1 cellular context compared by ENCODE assay signal in genomic region chr20:32702706-32703425, GRCh38.
TF ChIP-seq lines count a peak whose summit lies in the region.

No MANE protein-coding gene starts in this region.

TF ChIP-seq in HepG2, 621 proteins besides CTCF, POLR2A, EP300 and RAD21:
- TF ChIP-seq MED8 (CRISPR knock-in tag; IDR thresholded peaks at IDR 0.05; ENCODE audit: insufficient replicate concordance) (peak; percentile 32), IKZF1 (IDR thresholded peaks at IDR 0.05) (no peak), ZNF263 (CRISPR knock-in tag; IDR thresholded peaks at IDR 0.05) (0 out of 2 replicates have a peak, but pooled peaks have one; percentile 46), TOPORS (CRISPR knock-in tag; IDR thresholded peaks at IDR 0.05) (no peak), ZBTB37 (CRISPR knock-in tag; IDR thresholded peaks at IDR 0.05) (no peak), MTA1 (CRISPR knock-in tag; IDR thresholded peaks at IDR 0.05; ENCODE audit: borderline replicate concordance) (no peak), ELF4 (CRISPR knock-in tag; IDR thresholded peaks at IDR 0.05; ENCODE audit: borderline replicate concordance) (no peak), PPARG (CRISPR knock-in tag; conservative IDR thresholded peaks at IDR 0.05) (no peak), PLRG1 (conservative IDR thresholded peaks at IDR 0.05) (no peak), ZNF451 (CRISPR knock-in tag; IDR thresholded peaks at IDR 0.05) (no peak), TOE1 (CRISPR knock-in tag; IDR thresholded peaks at IDR 0.05) (no peak), CCAR2 (optimal IDR thresholded peaks at IDR 0.05; ENCODE audit: low read depth, low read length) (no peak), SAP130 (CRISPR knock-in tag; IDR thresholded peaks at IDR 0.05; ENCODE audit: low read depth) (no peak), RARA (CRISPR knock-in tag; IDR thresholded peaks at IDR 0.05) (no peak), PAF1 (CRISPR knock-in tag; IDR thresholded peaks at IDR 0.05) (no peak), HDAC2 (CRISPR knock-in tag; IDR thresholded peaks at IDR 0.05) (no peak)
